In genomic region chr12:49342914-49343731, GRCh38 we compare ENCODE assay signal across 8 cellular contexts. TPM values are rescaled to one million over a fixed set of nuclear protein-coding genes. Genes with fewer than 3 reads are reported as not detected.
DNase-seq lines count a peak whose midpoint lies in the region; ATAC-seq and TF ChIP-seq lines count a peak whose summit lies in the region.

No MANE protein-coding gene starts in this region.

- peak overlapping the region; percentile 69 for H3K4me3 Mint-ChIP-seq in T-helper 2 cell treated with Interferon-gamma antibody and Interleukin-4, amounts not matched to agents 5 μg/mL and 100 μg/mL, for 36 hours

- no peaks in the 10 kb centered on the region for H3K9me3 Mint-ChIP-seq in T-helper 2 cell treated with Interferon-gamma antibody and Interleukin-4, amounts not matched to agents 5 μg/mL and 100 μg/mL, for 36 hours

- H3K9me3 ChIP-seq in left ventricle myocardium inferior (replicated peaks), result no peaks in the 10 kb centered on the region

- no peak for TF ChIP-seq CTCF in left ventricle myocardium inferior (IDR thresholded peaks at IDR 0.05; ENCODE audit: borderline replicate concordance)

- no peak overlapping the region for H3K27ac Mint-ChIP-seq in T-helper 2 cell treated with Interferon-gamma antibody and Interleukin-4, amounts not matched to agents 5 μg/mL and 100 μg/mL, for 36 hours

- peaks cover 100% of the 10 kb centered on the region for H3K27me3 ChIP-seq in left ventricle myocardium inferior (ENCODE audit: low read depth)

- H3K36me3 ChIP-seq in left ventricle myocardium inferior, result no peaks in the 10 kb centered on the region

- H3K27ac ChIP-seq in left ventricle myocardium inferior (replicated peaks), result no peak overlapping the region

- no peak for ATAC-seq in GM18517 (IDR thresholded peaks at IDR 0.05; ENCODE audit: unreplicated experiment)

- H3K4me3 ChIP-seq in left ventricle myocardium inferior, result peak overlapping the region; percentile 62

- intact Hi-C loops in left ventricle myocardium inferior (cut with micrococcal nuclease), result no loop called here

- peak; percentile 43 for DNase-seq in T-helper 2 cell treated with Interferon-gamma antibody and Interleukin-4, amounts not matched to agents 5 μg/mL and 100 μg/mL, for 36 hours (ENCODE audit: low spot score)
- no peak for DNase-seq in T-helper 2 cell
- DNase-seq in activated CD8-positive, alpha-beta memory T cell treated with anti-CD3 and anti-CD28 coated beads, Interleukin-2, amount 50 U/mL, for 4 hours, result peak; percentile 46
- no peak for DNase-seq in left ventricle myocardium inferior
- peak; percentile 74 for DNase-seq in stimulated activated CD4-positive, alpha-beta T cell treated with anti-CD3 and anti-CD28 coated beads, Interleukin-1b, Interleukin-23, amount 100 ng/mL, for 48 hours
- DNase-seq in GOT3 (lab: John Stamatoyannopoulos, UW), result no peak
- no peak for DNase-seq in DMS 273 (lab: John Stamatoyannopoulos, UW; ENCODE audit: unreplicated experiment)

- peaks cover 59% of the 10 kb centered on the region for H3K4me1 ChIP-seq in left ventricle myocardium inferior

- peaks cover 20% of the 10 kb centered on the region for H3K4me1 Mint-ChIP-seq in T-helper 2 cell treated with Interferon-gamma antibody and Interleukin-4, amounts not matched to agents 5 μg/mL and 100 μg/mL, for 36 hours (ENCODE audit: low read depth)

- H3K36me3 Mint-ChIP-seq in T-helper 2 cell treated with Interferon-gamma antibody and Interleukin-4, amounts not matched to agents 5 μg/mL and 100 μg/mL, for 36 hours (ENCODE audit: low read depth), result no peaks in the 10 kb centered on the region

- peaks cover 88% of the 10 kb centered on the region for H3K27me3 Mint-ChIP-seq in T-helper 2 cell treated with Interferon-gamma antibody and Interleukin-4, amounts not matched to agents 5 μg/mL and 100 μg/mL, for 36 hours (ENCODE audit: low read depth)

RNA-seq across cellular contexts. Expression of gene DNAJC22, which starts 3.6 kb away (rescaled TPM):
- 0.08 TPM for total RNA-seq in left ventricle myocardium inferior

RNA-seq across cellular contexts. Expression of gene C1QL4, which starts 6.1 kb away (rescaled TPM):
- total RNA-seq in left ventricle myocardium inferior, result not detected

RNA-seq across cellular contexts. Expression of gene TROAP, which starts 20.1 kb away (rescaled TPM):
- 0.66 TPM for total RNA-seq in left ventricle myocardium inferior

RNA-seq across cellular contexts. Expression of gene SPATS2, which starts 24.1 kb away (rescaled TPM):
- 5.9 TPM for total RNA-seq in left ventricle myocardium inferior

RNA-seq across cellular contexts. Expression of gene PRPH, which starts 48.2 kb away (rescaled TPM):
- not detected for total RNA-seq in left ventricle myocardium inferior

Comparison
In these comparisons a context has a peak if more than half of its experiments do, and no peak if none do; other contexts are left out.
1. DNase-seq: peak in T-helper 2 cell treated with Interferon-gamma antibody and Interleukin-4, amounts not matched to agents 5 μg/mL and 100 μg/mL, for 36 hours (single experiment), activated CD8-positive, alpha-beta memory T cell treated with anti-CD3 and anti-CD28 coated beads, Interleukin-2, amount 50 U/mL, for 4 hours (single experiment) and stimulated activated CD4-positive, alpha-beta T cell treated with anti-CD3 and anti-CD28 coated beads, Interleukin-1b, Interleukin-23, amount 100 ng/mL, for 48 hours (single experiment); none in T-helper 2 cell (0 of 5), left ventricle myocardium inferior (single experiment), GOT3 (single experiment) and DMS 273 (single experiment).